17 cellular contexts compared by ENCODE assay signal in the genomic region with DNA sequence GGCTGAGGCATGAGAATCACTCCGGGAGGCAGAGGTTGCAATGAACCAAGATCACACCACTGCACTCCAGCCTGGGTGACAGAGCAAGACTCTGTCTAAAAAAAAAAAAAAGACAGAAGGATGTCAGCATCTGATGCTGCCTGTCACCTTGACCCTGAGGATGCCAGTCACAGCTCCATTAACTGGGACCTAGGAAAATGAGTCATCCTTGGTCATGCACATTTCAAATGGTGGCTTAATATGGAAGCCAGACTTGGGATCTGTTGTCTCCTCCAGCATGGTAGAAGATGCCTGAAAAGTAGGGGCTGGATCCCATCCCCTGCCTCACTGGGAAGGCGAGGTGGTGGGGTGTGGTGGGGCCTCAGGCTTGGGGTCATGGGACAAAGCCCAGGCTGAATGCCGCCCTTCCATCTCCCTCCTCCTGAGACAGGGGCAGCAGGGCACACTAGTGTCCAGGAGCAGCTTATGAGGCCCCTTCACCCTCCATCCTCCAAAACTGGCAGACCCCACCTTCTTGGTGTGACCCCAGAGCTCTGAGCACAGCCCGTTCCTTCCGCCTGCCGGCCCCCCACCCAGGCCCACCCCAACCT. TPM values are rescaled to one million over a fixed set of nuclear protein-coding genes. Genes with fewer than 3 reads are reported as not detected.
"Had no signal": no experiment of that assay in that cellular context is flagged by ENCODE, and none has a peak within 500 bp of the region (broad histone marks: within the 10 kb centered on the region; RNA-seq: fewer than 3 reads in every experiment).

No MANE protein-coding gene starts in this region.

- H3K9ac ChIP-seq: parathyroid adenoma had no signal

- H3K4me3 ChIP-seq: colonic mucosa, mucosa of descending colon, skin epidermis, transverse colon had no signal

- H3K27ac ChIP-seq: colonic mucosa, foreskin keratinocyte, neutrophil had no signal

- H3K27me3 ChIP-seq: colonic mucosa had no signal

- H3K36me3 ChIP-seq: colonic mucosa, neutrophil, transverse colon had no signal

- ATAC-seq: foreskin keratinocyte had no signal

- H3K4me1 ChIP-seq: colonic mucosa, foreskin keratinocyte, parathyroid adenoma had no signal

- DNase-seq: activated CD8-positive, alpha-beta memory T cell treated with anti-CD3 and anti-CD28 coated beads, Interleukin-2, amount 50 U/mL, for 4 hours; activated gamma-delta T cell; activated T-cell treated with anti-CD3 and anti-CD28 coated beads, Interleukin-2, amount 50 U/mL, for 48 hours; amniotic stem cell; colonic mucosa; foreskin keratinocyte; stimulated activated CD4-positive, alpha-beta T cell treated with anti-CD3 and anti-CD28 coated beads, Interleukin-4, amount 100 ng/mL, for 4 hours; stimulated activated CD8-positive, alpha-beta memory T cell treated with anti-CD3 and anti-CD28 coated beads, Interleukin-4, amount 100 ng/mL, for 48 hours; stimulated activated naive CD4-positive, alpha-beta T cell treated with Interleukin-2 at 50 U/mL for 16 hours; T-helper 17 cell; transverse colon had no signal

- H3K9me3 ChIP-seq: colonic mucosa, neutrophil had no signal

- H3K79me2 ChIP-seq: parathyroid adenoma had no signal

- H2AFZ ChIP-seq: parathyroid adenoma had no signal

RNA-seq across cellular contexts. Expression of gene KCNH2, which starts 14.0 kb away (rescaled TPM):
- total RNA-seq: activated CD8-positive, alpha-beta T cell treated with anti-CD3 and anti-CD28 coated beads, Interleukin-2, amount 10 ng/mL, durations not matched to agents 7 days and 5 days; foreskin keratinocyte had no signal
- polyA plus RNA-seq: foreskin keratinocyte had no signal

RNA-seq across cellular contexts. Expression of gene ASIC3, which starts 56.2 kb away (rescaled TPM):
- polyA plus RNA-seq: naive thymus-derived CD4-positive, alpha-beta T cell had no signal
